In genomic region chr4:63379750-63380522, GRCh38 we compare ENCODE assay signal across 26 cellular contexts.
"Had no signal": no experiment of that assay in that cellular context is flagged by ENCODE, and none has a peak within 500 bp of the region (broad histone marks: within the 10 kb centered on the region; RNA-seq: fewer than 3 reads in every experiment).

No MANE protein-coding gene starts in this region.

- H3K4me3 ChIP-seq: adrenal gland, ascending aorta, breast epithelium, cardiac muscle cell, colonic mucosa, dorsolateral prefrontal cortex had no signal

- H3K27me3 ChIP-seq: adrenal gland, ascending aorta, breast epithelium, cardiac muscle cell, colonic mucosa, dorsolateral prefrontal cortex had no signal

- H3K36me3 ChIP-seq: adrenal gland, ascending aorta, breast epithelium, cardiac muscle cell, colonic mucosa had no signal

- H3K27ac ChIP-seq: adrenal gland, ascending aorta, breast epithelium, cardiac muscle cell, colonic mucosa, dorsolateral prefrontal cortex had no signal

- H3K9me3 ChIP-seq: adrenal gland, ascending aorta, colonic mucosa had no signal

- ATAC-seq: activated CD4-positive, alpha-beta T cell treated with anti-CD3 and anti-CD28 coated beads for 36 hours; activated CD8-positive, alpha-beta memory T cell treated with anti-CD3 and anti-CD28 coated beads, Interleukin-2, amount 10 ng/mL, durations not matched to agents 7 days and 5 days; activated CD8-positive, alpha-beta T cell treated with anti-CD3 and anti-CD28 coated beads, Interleukin-2, amount 10 ng/mL, durations not matched to agents 7 days and 5 days; activated naive CD8-positive, alpha-beta T cell treated with anti-CD3 and anti-CD28 coated beads, Interleukin-2, amount 50 U/mL, for 24 hours; esophagus mucosa had no signal

- H3K4me1 ChIP-seq: adrenal gland, ascending aorta, breast epithelium, colonic mucosa had no signal

- DNase-seq: activated CD4-positive, alpha-beta memory T cell treated with anti-CD3 and anti-CD28 coated beads for 36 hours; activated CD4-positive, alpha-beta T cell treated with anti-CD3 and anti-CD28 coated beads for 36 hours; activated CD4-positive, alpha-beta T cell treated with anti-CD3 and anti-CD28 coated beads, Interleukin-2, amount 10 ng/mL, durations not matched to agents 24 days and 14 days; activated CD4-positive, CD25-positive, alpha-beta regulatory T cell; activated CD4-positive, CD25-positive, alpha-beta regulatory T cell treated with anti-CD3 and anti-CD28 coated beads, Interleukin-2, amount 50 U/mL, for 72 hours; activated CD8-positive, alpha-beta memory T cell treated with anti-CD3 and anti-CD28 coated beads, Interleukin-2, amount 10 ng/mL, durations not matched to agents 7 days and 5 days; activated CD8-positive, alpha-beta memory T cell treated with anti-CD3 and anti-CD28 coated beads, Interleukin-2, amount 50 U/mL, for 4 hours; activated CD8-positive, alpha-beta T cell treated with anti-CD3 and anti-CD28 coated beads, Interleukin-2, amount 10 ng/mL, durations not matched to agents 7 days and 5 days; activated effector memory CD4-positive, alpha-beta T cell treated with anti-CD3 and anti-CD28 coated beads, Interleukin-2, amount 50 U/mL, for 16 hours; activated naive CD4-positive, alpha-beta T cell treated with anti-CD3 and anti-CD28 coated beads for 36 hours; activated naive CD8-positive, alpha-beta T cell treated with anti-CD3 and anti-CD28 coated beads for 36 hours; activated naive CD8-positive, alpha-beta T cell treated with anti-CD3 and anti-CD28 coated beads, Interleukin-2, amount 50 U/mL, for 24 hours; activated T-cell treated with anti-CD3 and anti-CD28 coated beads, Interleukin-2, amount 50 U/mL, for 1 hour; activated T-cell treated with anti-CD3 and anti-CD28 coated beads, Interleukin-2, amount 50 U/mL, for 48 hours; adrenal gland; amygdala; colonic mucosa; dorsolateral prefrontal cortex; effector memory CD4-positive, alpha-beta T cell; endodermal cell; head of caudate nucleus; T-helper 2 cell had no signal
